26 cellular contexts compared by ENCODE assay signal in the genomic region with DNA sequence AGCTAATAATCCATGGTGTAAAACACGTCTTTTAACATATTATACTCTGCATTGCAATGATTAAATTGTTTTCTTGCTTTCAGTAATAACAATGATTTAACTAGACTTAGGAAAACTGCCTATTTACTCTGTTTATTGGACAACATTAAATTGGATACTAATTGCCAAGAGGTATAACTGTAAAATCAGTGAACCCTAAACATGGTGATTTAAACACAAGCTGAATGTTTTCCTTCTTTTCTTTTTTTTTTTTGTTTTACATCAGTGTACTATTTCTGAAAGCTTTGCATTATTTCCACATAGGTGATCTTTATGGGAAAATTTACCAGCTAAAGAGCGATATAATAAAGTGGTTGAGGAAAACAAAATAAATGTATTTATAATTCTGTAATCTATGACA.
"Had no signal": no experiment of that assay in that cellular context is flagged by ENCODE, and none has a peak within 500 bp of the region (broad histone marks: within the 10 kb centered on the region; RNA-seq: fewer than 3 reads in every experiment).

No MANE protein-coding gene starts in this region.

- H3K9me3 ChIP-seq: stomach, testis, thoracic aorta, thyroid gland, tibial artery, transverse colon, upper lobe of left lung, upper lobe of right lung, uterus, vagina had no signal

- H3K36me3 ChIP-seq: stomach, suprapubic skin, thoracic aorta, thyroid gland, tibial artery, tibial nerve, transverse colon, upper lobe of left lung, upper lobe of right lung, uterus, vagina had no signal

- H3K27ac ChIP-seq: stomach, suprapubic skin, testis, thoracic aorta, thyroid gland, tibial artery, tibial nerve, transverse colon, upper lobe of left lung, upper lobe of right lung, uterus, vagina had no signal

- H3K4me1 ChIP-seq: stomach, suprapubic skin, testis, thyroid gland, tibial artery, tibial nerve, transverse colon, upper lobe of left lung, upper lobe of right lung, uterus, vagina had no signal

- ATAC-seq: stimulated activated effector memory CD8-positive, alpha-beta T cell treated with anti-CD3 and anti-CD28 coated beads, Interleukin-12 subunit alpha, Interleukin-12 subunit beta, amount 100 ng/mL, for 72 hours; stimulated activated memory B cell treated with anti-CD40 and anti-IgM and Interleukin-4, amounts not matched to agents 10 μg/mL and 1 μg/mL and 100 μg/mL, for 72 hours; stimulated activated naive B cell treated with anti-CD40 and anti-IgM and Interleukin-4, amounts not matched to agents 10 μg/mL and 1 μg/mL and 100 μg/mL, for 72 hours; stimulated activated naive CD8-positive, alpha-beta T cell treated with anti-CD3 and anti-CD28 coated beads, Interleukin-15, amount 100 ng/mL, for 72 hours; stimulated activated naive CD8-positive, alpha-beta T cell treated with anti-CD3 and anti-CD28 coated beads, Interleukin-15, Interleukin-2, amounts not matched to agents 100 U/mL and 50 U/mL, for 24 hours; upper lobe of right lung had no signal

- H3K4me3 ChIP-seq: stomach, suprapubic skin, testis, thoracic aorta, thyroid gland, tibial artery, tibial nerve, transverse colon, upper lobe of left lung, upper lobe of right lung, uterus, vagina had no signal

- DNase-seq: stimulated activated CD4-positive, alpha-beta T cell treated with anti-CD3 and anti-CD28 coated beads, Interleukin-2, amount 100 ng/mL, for 48 hours; stimulated activated CD4-positive, alpha-beta T cell treated with anti-CD3 and anti-CD28 coated beads, Interleukin-4, amount 100 ng/mL, for 1 hour; stimulated activated CD4-positive, alpha-beta T cell treated with anti-CD3 and anti-CD28 coated beads, Interleukin-4, amount 100 ng/mL, for 24 hours; stimulated activated CD4-positive, alpha-beta T cell treated with anti-CD3 and anti-CD28 coated beads, Interleukin-4, amount 100 ng/mL, for 4 hours; stimulated activated CD8-positive, alpha-beta memory T cell treated with anti-CD3 and anti-CD28 coated beads, Interleukin-4, amount 100 ng/mL, for 48 hours; stimulated activated naive B cell treated with anti-CD40 and anti-IgM and Interleukin-4, amounts not matched to agents 10 μg/mL and 1 μg/mL and 100 μg/mL, for 72 hours; stimulated activated naive CD4-positive, alpha-beta T cell; stimulated activated naive CD4-positive, alpha-beta T cell treated with Interleukin-2 at 50 U/mL for 16 hours; stimulated activated naive CD8-positive, alpha-beta T cell treated with anti-CD3 and anti-CD28 coated beads, Interleukin-15, amount 100 ng/mL, for 72 hours; stimulated activated naive CD8-positive, alpha-beta T cell treated with anti-CD3 and anti-CD28 coated beads, Interleukin-15, Interleukin-2, amounts not matched to agents 100 U/mL and 50 U/mL, for 24 hours; stomach; substantia nigra; testis; thyroid gland; tibial artery; transverse colon; trophoblast cell; upper lobe of left lung; upper lobe of right lung; uterus had no signal
